In the genomic region with DNA sequence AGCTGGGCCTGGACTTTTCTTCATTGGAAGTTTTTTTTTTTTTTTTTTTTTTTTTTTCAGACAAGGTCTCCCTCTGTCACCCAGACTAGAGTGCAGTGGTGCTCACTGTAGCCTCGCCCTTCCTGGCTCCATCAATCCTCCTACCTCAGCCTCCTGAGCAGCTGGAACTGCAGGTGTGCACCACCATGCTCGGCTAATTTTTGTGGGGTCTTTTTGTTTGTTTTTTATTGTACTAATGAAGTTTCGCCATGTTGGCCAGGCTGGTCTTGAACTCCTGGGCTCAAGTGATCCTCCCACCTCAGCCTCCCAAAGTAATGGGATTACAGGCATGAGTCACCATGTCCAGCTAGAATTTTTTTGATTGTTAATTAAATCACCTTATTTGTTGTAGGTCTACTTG, we compare ENCODE assay signal across 30 cellular contexts.
"Had no signal": no experiment of that assay in that cellular context is flagged by ENCODE, and none has a peak within 500 bp of the region (broad histone marks: within the 10 kb centered on the region; RNA-seq: fewer than 3 reads in every experiment).

No MANE protein-coding gene starts in this region.

- H3K27ac ChIP-seq: ascending aorta, breast epithelium, cardiac muscle cell, colonic mucosa, esophagus muscularis mucosa, foreskin keratinocyte, gastrocnemius medialis, heart left ventricle had no signal

- H3K9me3 ChIP-seq: ascending aorta, breast epithelium, colonic mucosa, esophagus muscularis mucosa, gastrocnemius medialis, heart left ventricle had no signal

- H3K27me3 ChIP-seq: ascending aorta, breast epithelium, cardiac muscle cell, colonic mucosa, esophagus muscularis mucosa, foreskin keratinocyte, gastrocnemius medialis, heart left ventricle had no signal

- DNase-seq: activated CD4-positive, alpha-beta memory T cell treated with anti-CD3 and anti-CD28 coated beads for 36 hours; activated CD4-positive, alpha-beta T cell treated with anti-CD3 and anti-CD28 coated beads for 36 hours; activated CD4-positive, alpha-beta T cell treated with anti-CD3 and anti-CD28 coated beads, Interleukin-2, amount 10 ng/mL, durations not matched to agents 24 days and 14 days; activated CD4-positive, CD25-positive, alpha-beta regulatory T cell; activated CD4-positive, CD25-positive, alpha-beta regulatory T cell treated with anti-CD3 and anti-CD28 coated beads, Interleukin-2, amount 50 U/mL, for 72 hours; activated CD8-positive, alpha-beta memory T cell treated with anti-CD3 and anti-CD28 coated beads, Interleukin-2, amount 10 ng/mL, durations not matched to agents 7 days and 5 days; activated CD8-positive, alpha-beta T cell treated with anti-CD3 and anti-CD28 coated beads, Interleukin-2, amount 10 ng/mL, durations not matched to agents 7 days and 5 days; activated gamma-delta T cell; activated naive CD4-positive, alpha-beta T cell; activated naive CD4-positive, alpha-beta T cell treated with anti-CD3 and anti-CD28 coated beads, Interleukin-2, amount 10 ng/mL, durations not matched to agents 7 days and 5 days; activated naive CD8-positive, alpha-beta T cell treated with anti-CD3 and anti-CD28 coated beads, Interleukin-2, amount 10 ng/mL, durations not matched to agents 7 days and 5 days; activated T-cell treated with anti-CD3 and anti-CD28 coated beads, Interleukin-2, amount 50 U/mL, for 72 hours; central memory CD4-positive, alpha-beta T cell; cerebellar nuclear complex; colonic mucosa; effector memory CD4-positive, alpha-beta T cell; endodermal cell; erythroblast; foreskin keratinocyte; gastrocnemius medialis; glutamatergic neuron; heart left ventricle; T-helper 1 cell; T-helper 17 cell; T1000 had no signal

- H3K36me3 ChIP-seq: breast epithelium, colonic mucosa had no signal

- H3K4me1 ChIP-seq: breast epithelium, colonic mucosa had no signal

- ATAC-seq: activated CD4-positive, alpha-beta T cell treated with anti-CD3 and anti-CD28 coated beads for 36 hours; activated CD8-positive, alpha-beta memory T cell treated with anti-CD3 and anti-CD28 coated beads, Interleukin-2, amount 10 ng/mL, durations not matched to agents 7 days and 5 days; activated CD8-positive, alpha-beta T cell treated with anti-CD3 and anti-CD28 coated beads, Interleukin-2, amount 10 ng/mL, durations not matched to agents 7 days and 5 days; activated naive CD4-positive, alpha-beta T cell treated with anti-CD3 and anti-CD28 coated beads, Interleukin-2, amount 50 U/mL, for 72 hours; activated T-cell treated with anti-CD3 and anti-CD28 coated beads, Interleukin-2, amount 50 U/mL, for 72 hours; foreskin keratinocyte; gastrocnemius medialis; heart left ventricle; T-helper 17 cell had no signal

- H3K4me3 ChIP-seq: ascending aorta, breast epithelium, cardiac muscle cell, colonic mucosa, esophagus muscularis mucosa, gastrocnemius medialis, heart left ventricle had no signal
